Comparison of ENCODE assay signal across 23 cellular contexts in the genomic region with DNA sequence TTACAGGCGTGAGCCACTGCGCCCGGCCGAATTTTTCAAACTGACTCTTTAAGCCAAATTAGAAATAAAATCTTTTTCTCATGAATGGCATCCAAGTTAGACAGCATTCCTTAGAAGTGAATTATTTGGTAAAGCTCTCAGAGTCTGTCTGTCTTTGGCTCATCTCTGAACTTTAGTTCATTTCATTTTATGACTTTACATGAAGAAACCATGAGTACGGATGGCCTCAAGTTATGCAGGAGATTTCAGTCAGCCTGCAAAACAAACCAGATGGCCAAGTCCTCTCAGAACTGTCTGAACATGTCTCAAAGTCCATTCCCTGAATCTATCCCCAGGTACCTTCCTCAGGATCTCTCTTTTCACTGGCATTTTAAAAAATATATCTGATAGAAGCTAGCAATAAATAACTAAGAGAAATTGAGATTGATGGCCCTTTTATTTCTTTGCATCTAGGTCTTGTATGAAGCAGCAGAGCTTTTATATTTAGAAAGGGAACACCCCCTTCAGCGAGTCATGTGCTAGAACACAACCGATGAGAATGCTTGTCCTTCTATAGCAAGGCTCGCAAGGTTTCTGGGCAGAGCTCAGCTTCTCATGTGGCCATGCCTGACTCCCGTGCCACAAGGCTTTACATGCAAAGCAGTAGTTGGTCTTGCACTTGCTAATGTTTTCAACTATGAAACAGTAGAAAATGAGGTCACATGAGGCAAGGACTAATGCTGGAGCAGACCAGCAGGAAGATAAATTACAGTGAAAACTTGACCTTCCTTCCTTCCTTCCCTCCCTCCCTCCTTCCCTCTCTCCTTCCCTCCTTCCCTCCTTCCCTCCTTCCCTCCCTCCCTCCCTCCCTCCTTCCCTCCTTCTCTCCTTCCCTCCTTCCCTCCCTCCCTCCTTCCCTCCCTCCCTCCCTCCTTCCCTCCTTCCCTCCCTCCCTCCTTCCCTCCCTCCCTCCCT.
DNase-seq lines count a peak whose midpoint lies in the region; ATAC-seq and TF ChIP-seq lines count a peak whose summit lies in the region.
"Had no signal": no experiment of that assay in that cellular context is flagged by ENCODE, and none has a peak within 500 bp of the region (broad histone marks: within the 10 kb centered on the region; RNA-seq: fewer than 3 reads in every experiment).

No MANE protein-coding gene starts in this region.

- H3K36me3 ChIP-seq in BJ (ENCODE audit: control insufficient read depth, insufficient read depth, low read length), result no peaks in the 10 kb centered on the region
- H3K36me3 ChIP-seq in esophagus muscularis mucosa, result no peaks in the 10 kb centered on the region
- H3K36me3 ChIP-seq in osteoblast (ENCODE audit: insufficient read depth, low read length), result no peaks in the 10 kb centered on the region
- H3K36me3 ChIP-seq: upper lobe of left lung had no signal

- H2AFZ ChIP-seq in osteoblast (ENCODE audit: low read length), result peak overlapping the region; percentile 27

- H3K36me3 Mint-ChIP-seq in HFFc6 (ENCODE audit: low read depth), result no peaks in the 10 kb centered on the region
- H3K36me3 Mint-ChIP-seq: activated naive CD8-positive, alpha-beta T cell; WTC11 had no signal

- H3K27me3 Mint-ChIP-seq in HFFc6 (ENCODE audit: insufficient read depth), result no peaks in the 10 kb centered on the region

- intact Hi-C loops in esophagus muscularis mucosa (cut with DNase I), result no loop called here

- H3K4me1 Mint-ChIP-seq in HFFc6 (ENCODE audit: low read depth), result peaks cover 66% of the 10 kb centered on the region
- H3K4me1 Mint-ChIP-seq: memory B cell had no signal

- H3K79me2 ChIP-seq in osteoblast (ENCODE audit: insufficient read depth, low read length), result no peaks in the 10 kb centered on the region

- H3K27ac ChIP-seq in esophagus muscularis mucosa (replicated peaks in 1 of 4), result peak overlapping the region in 3 of 4 donors; percentile 7 to 32 (median 7)
- no peak overlapping the region for H3K27ac ChIP-seq in osteoblast (ENCODE audit: low read depth, low read length)
- H3K27ac ChIP-seq: HL-60, upper lobe of left lung had no signal

- no peaks in the 10 kb centered on the region for H4K20me1 ChIP-seq in osteoblast (ENCODE audit: insufficient read depth, low read length)

- TF ChIP-seq CTCF in BJ (IDR thresholded peaks at IDR 0.05; ENCODE audit: insufficient read depth, low read depth, low read length) (no peak), HFFc6 (IDR thresholded peaks at IDR 0.05) (no peak), esophagus muscularis mucosa (IDR thresholded peaks at IDR 0.05) (no peak), osteoblast (IDR thresholded peaks at IDR 0.05; ENCODE audit: extremely low read depth, low read depth, low read length) (no peak)

- no peaks in the 10 kb centered on the region for H3K9me3 ChIP-seq in esophagus muscularis mucosa
- H3K9me3 ChIP-seq in osteoblast (ENCODE audit: low read depth, low read length), result no peaks in the 10 kb centered on the region
- H3K9me3 ChIP-seq: upper lobe of left lung had no signal

- H3K27me3 ChIP-seq in BJ (ENCODE audit: control insufficient read depth, insufficient read depth, low read length), result no peaks in the 10 kb centered on the region
- H3K27me3 ChIP-seq in esophagus muscularis mucosa, result no peaks in the 10 kb centered on the region
- no peaks in the 10 kb centered on the region for H3K27me3 ChIP-seq in osteoblast (ENCODE audit: insufficient read depth, low read length)
- H3K27me3 ChIP-seq: dorsolateral prefrontal cortex, upper lobe of left lung had no signal

- TF ChIP-seq EP300 in esophagus muscularis mucosa (IDR thresholded peaks at IDR 0.05), result no peak

- H3K9me3 Mint-ChIP-seq in HFFc6, result no peaks in the 10 kb centered on the region
- H3K9me3 Mint-ChIP-seq: activated T-cell treated with anti-CD3 and anti-CD28 coated beads, Interleukin-2, amount 50 U/mL, for 72 hours; nephron progenitor cell; WTC11 had no signal

- H3K4me3 Mint-ChIP-seq in HFFc6, result peak overlapping the region; percentile 9; the same call in 1 of the 2 replicates
- H3K4me3 Mint-ChIP-seq: activated CD8-positive, alpha-beta T cell treated with anti-CD3 and anti-CD28 coated beads, Interleukin-2, amount 10 ng/mL, durations not matched to agents 7 days and 5 days; activated naive CD8-positive, alpha-beta T cell; activated T-cell treated with anti-CD3 and anti-CD28 coated beads, Interleukin-2, amount 50 U/mL, for 72 hours; memory B cell; nephron progenitor cell; WTC11 had no signal

- CTCF ChIA-PET in BJ (lab: Yijun Ruan, JAX), result interaction anchor here (1.1 to 1.5 kb wide), 3 partner anchors 19 to 196 kb away, joined by 3 read pairs; no protein-coding TSS in a partner anchor

- peak overlapping the region; percentile 65 for H3K27ac Mint-ChIP-seq in HFFc6
- H3K27ac Mint-ChIP-seq: activated CD8-positive, alpha-beta T cell treated with anti-CD3 and anti-CD28 coated beads, Interleukin-2, amount 10 ng/mL, durations not matched to agents 7 days and 5 days; activated naive CD8-positive, alpha-beta T cell; activated T-cell treated with anti-CD3 and anti-CD28 coated beads, Interleukin-2, amount 50 U/mL, for 72 hours; memory B cell; nephron progenitor cell; WTC11 had no signal

- POLR2A ChIA-PET in BJ (lab: Charles Lee), result no interaction called here

- TF ChIP-seq POLR2A in esophagus muscularis mucosa (IDR thresholded peaks at IDR 0.05; ENCODE audit: low read depth), result no peak

- H3K4me1 ChIP-seq in esophagus muscularis mucosa (peaks cover 7 to 47% (median 34%) of the 10 kb centered on the region in 4 donors), osteoblast (ENCODE audit: insufficient read depth, low read length) (peaks cover 10% of the 10 kb centered on the region)
- H3K4me1 ChIP-seq: upper lobe of left lung had no signal

- no peak overlapping the region for H3K4me3 ChIP-seq in BJ (ENCODE audit: low read depth, low read length)
- H3K4me3 ChIP-seq in esophagus muscularis mucosa, result no peak overlapping the region
- H3K4me3 ChIP-seq in osteoblast (ENCODE audit: insufficient read depth, low read length), result no peak overlapping the region
- H3K4me3 ChIP-seq: dorsolateral prefrontal cortex, K562, upper lobe of left lung had no signal

- ATAC-seq in GM19452 (IDR thresholded peaks at IDR 0.05; ENCODE audit: unreplicated experiment), result no peak
- ATAC-seq: activated CD8-positive, alpha-beta T cell treated with anti-CD3 and anti-CD28 coated beads, Interleukin-2, amount 10 ng/mL, durations not matched to agents 7 days and 5 days; activated T-cell treated with anti-CD3 and anti-CD28 coated beads, Interleukin-2, amount 50 U/mL, for 72 hours; esophagus mucosa; HCT116; K562; WTC11 had no signal

- H3K4me2 ChIP-seq in osteoblast (ENCODE audit: insufficient read depth, low read length), result no peak overlapping the region

- DNase-seq in BJ (ENCODE audit: low read depth) (peak; percentile 64), HFFc6 (peak; percentile 35), esophagus muscularis mucosa (ENCODE audit: extremely low spot score) (no peak), osteoblast (ENCODE audit: insufficient read length, low spot score, missing footprints) (peak; percentile 46), cerebellar nuclear complex (lab: John Stamatoyannopoulos, UW) (no peak), NCI-H1694 (lab: John Stamatoyannopoulos, UW) (no peak), NCI-H2081 treated with DMSO at 0.1 percent for 48 hours (lab: John Stamatoyannopoulos, UW) (no peak)
- DNase-seq: activated CD8-positive, alpha-beta T cell treated with anti-CD3 and anti-CD28 coated beads, Interleukin-2, amount 10 ng/mL, durations not matched to agents 7 days and 5 days; activated T-cell treated with anti-CD3 and anti-CD28 coated beads, Interleukin-2, amount 50 U/mL, for 72 hours; dorsolateral prefrontal cortex; NCI-H1092; NCI-H2081; nephron progenitor cell; stimulated activated naive CD4-positive, alpha-beta T cell; upper lobe of left lung had no signal

- WGBS in esophagus muscularis mucosa, result 62% methylated on average over 5 of the region's 9 CpGs

Comparison
In these comparisons a context has a peak if more than half of its experiments do, and no peak if none do; other contexts are left out.
1. DNase-seq: peak in BJ (single experiment), HFFc6 (single experiment) and osteoblast (single experiment); none in esophagus muscularis mucosa (single experiment), cerebellar nuclear complex (0 of 2), NCI-H1694 (single experiment) and NCI-H2081 treated with DMSO at 0.1 percent for 48 hours (single experiment).